ENCODE assay signal across 1 cellular context in genomic region chr6:131629656-131630055, GRCh38.
TF ChIP-seq lines count a peak whose summit lies in the region.

No MANE protein-coding gene starts in this region.

TF ChIP-seq in SK-N-SH, 30 proteins besides CTCF, POLR2A, EP300 and RAD21:
- no peak for TF ChIP-seq MAX (IDR thresholded peaks at IDR 0.05; ENCODE audit: low read depth)
- TF ChIP-seq ZBTB33 (IDR thresholded peaks at IDR 0.05; ENCODE audit: borderline replicate concordance, low read depth): no peak
- no peak for TF ChIP-seq YY1 (IDR thresholded peaks at IDR 0.05; ENCODE audit: low read depth)
- TF ChIP-seq MEF2A (IDR thresholded peaks at IDR 0.05; ENCODE audit: borderline replicate concordance, low read depth): no peak
- no peak for TF ChIP-seq NRF1 (IDR thresholded peaks at IDR 0.05; ENCODE audit: low read depth, low read length)
- no peak for TF ChIP-seq FOXJ3 (CRISPR knock-in tag; IDR thresholded peaks at IDR 0.05)
- no peak for TF ChIP-seq NFIC (IDR thresholded peaks at IDR 0.05; ENCODE audit: borderline replicate concordance)
- TF ChIP-seq TEAD4 (IDR thresholded peaks at IDR 0.05; ENCODE audit: borderline replicate concordance, insufficient read depth): no peak
